Comparison of ENCODE assay signal across 28 cellular contexts in the genomic region with DNA sequence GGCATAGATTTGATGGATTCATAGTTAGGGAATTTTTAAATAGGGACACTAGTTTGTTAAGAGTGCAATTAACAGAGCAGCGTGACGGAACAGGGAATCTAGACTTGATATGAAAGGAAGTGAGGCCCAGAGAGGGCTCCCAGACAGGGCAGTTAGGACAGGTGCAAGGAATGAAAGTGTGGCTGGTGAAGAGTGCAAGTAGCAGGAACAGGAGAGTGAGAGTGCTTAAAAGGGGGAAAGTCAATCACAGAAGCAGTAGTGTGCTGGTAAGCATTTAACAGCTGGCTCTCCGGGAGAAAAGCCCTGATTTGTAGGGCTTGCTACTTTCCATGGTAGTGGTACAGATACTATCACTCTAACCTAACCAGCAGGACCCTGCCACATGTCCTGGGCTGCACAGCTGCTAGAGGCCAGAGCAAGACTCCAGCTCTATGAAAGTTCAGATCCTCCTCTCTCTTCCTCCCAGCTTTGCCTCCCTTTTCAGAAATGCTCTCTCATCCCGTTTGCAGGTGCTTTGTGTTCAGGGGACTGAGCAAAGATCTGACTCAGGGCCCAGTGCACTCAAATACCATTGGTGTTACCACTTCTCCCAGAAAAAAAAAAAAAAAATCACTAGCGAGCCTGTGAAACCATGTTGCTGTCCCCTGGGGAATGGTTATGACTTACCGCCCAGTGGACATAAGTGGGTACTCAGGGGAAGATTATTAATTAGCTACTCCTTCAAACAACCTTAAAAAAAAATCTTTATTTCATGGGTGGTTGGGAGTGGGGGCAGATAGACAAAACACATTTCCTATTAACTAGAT. TPM values are rescaled to one million over a fixed set of nuclear protein-coding genes. Genes with fewer than 3 reads are reported as not detected.
DNase-seq lines count a peak whose midpoint lies in the region; ATAC-seq, FAIRE-seq and TF ChIP-seq lines count a peak whose summit lies in the region.
"Had no signal": no experiment of that assay in that cellular context is flagged by ENCODE, and none has a peak within 500 bp of the region (broad histone marks: within the 10 kb centered on the region; RNA-seq: fewer than 3 reads in every experiment).

No MANE protein-coding gene starts in this region.

- TF ChIP-seq POLR2A in A549 (IDR thresholded peaks at IDR 0.05; ENCODE audit: low read length): no peak

- intact Hi-C loops in left lung (cut with DNase I): no loop called here
- intact Hi-C loops in mammary epithelial cell (cut with micrococcal nuclease): no loop called here

- H3K36me3 ChIP-seq in left lung (no peaks in the 10 kb centered on the region), mammary epithelial cell (ENCODE audit: insufficient read depth, low read length) (no peaks in the 10 kb centered on the region)
- H3K36me3 ChIP-seq: ascending aorta, gastroesophageal sphincter, HAP-1 had no signal

- TF ChIP-seq RAD21 in A549 (conservative IDR thresholded peaks at IDR 0.05 in 1 of 2, IDR thresholded peaks at IDR 0.05 in 1 of 2): no peak

- no peak for TF ChIP-seq EP300 in A549 (IDR thresholded peaks at IDR 0.05)

- BruUV-seq in mammary epithelial cell (replicated peaks; lab: Mats Ljungman, UMichigan): no TSS peak

- CTCF ChIA-PET in A549 (lab: Yijun Ruan, JAX): interaction anchor here (0.7 to 3.3 kb wide), 5 partner anchors 9 to 1438 kb away, joined by 3 to 12 read pairs (median 3); no protein-coding TSS in a partner anchor
- CTCF ChIA-PET in mammary epithelial cell (lab: Charles Lee; ENCODE audit: low non-redundant PET): no interaction called here

- in situ Hi-C loops in mammary epithelial cell (cut with MboI; ENCODE audit: low sequenced_read_pairs in 2 of 2): no loop called here

- POLR2A ChIA-PET in A549 (lab: Yijun Ruan, JAX): interaction anchor here (0.7 kb wide), 1 partner anchor 529 kb away, joined by 5 read pairs; no protein-coding TSS in a partner anchor

- H3K27me3 ChIP-seq in left lung: peaks cover 0 to 4% of the 10 kb centered on the region in 2 donors
- peaks cover 2% of the 10 kb centered on the region for H3K27me3 ChIP-seq in mammary epithelial cell (ENCODE audit: insufficient read depth, low read length)
- H3K27me3 ChIP-seq: ascending aorta, hepatocyte had no signal

- no peak overlapping the region for H3K4me3 ChIP-seq in A549
- no peak overlapping the region for H3K4me3 ChIP-seq in GM12865 (ENCODE audit: low read depth, low read length)
- H3K4me3 ChIP-seq in left lung: no peak overlapping the region
- H3K4me3 ChIP-seq in mammary epithelial cell (replicated peaks in 1 of 3; ENCODE audit: insufficient read depth in 1 of 3, low read depth in 2 of 3, low read length in 3 of 3): no peak overlapping the region
- H3K4me3 ChIP-seq in coronary artery: no peak overlapping the region
- H3K4me3 ChIP-seq: ascending aorta, gastroesophageal sphincter, HAP-1, hepatocyte, lung had no signal

- ATAC-seq in A549: peak; percentile 55 to 56; a peak in 4 of 6 replicates
- ATAC-seq in left lung: peak; percentile 39
- ATAC-seq: gastroesophageal sphincter; naive thymus-derived CD8-positive, alpha-beta T cell; Right ventricle myocardium inferior; stimulated activated effector memory CD8-positive, alpha-beta T cell treated with anti-CD3 and anti-CD28 coated beads, Interleukin-12 subunit alpha, Interleukin-12 subunit beta, amount 100 ng/mL, for 72 hours had no signal

- no peaks in the 10 kb centered on the region for H3K4me1 ChIP-seq in A549
- H3K4me1 ChIP-seq in left lung: no peaks in the 10 kb centered on the region
- no peaks in the 10 kb centered on the region for H3K4me1 ChIP-seq in mammary epithelial cell (ENCODE audit: insufficient read depth, low read length)
- H3K4me1 ChIP-seq: ascending aorta, gastroesophageal sphincter, HAP-1 had no signal

- WGBS in A549 (ENCODE audit: missing lambda C conversion rate): 40% methylated on average over 6 of the region's 6 CpGs
- 78% methylated on average over 6 of the region's 6 CpGs for WGBS in mammary epithelial cell (ENCODE audit: low coverage, missing lambda C conversion rate)

- H3K9ac ChIP-seq in mammary epithelial cell (ENCODE audit: insufficient read depth, low read length): no peak overlapping the region

- no peak overlapping the region for H3K4me2 ChIP-seq in A549
- H3K4me2 ChIP-seq in mammary epithelial cell (ENCODE audit: insufficient read depth, low read depth, low read length): no peak overlapping the region
- H3K4me2 ChIP-seq: hepatocyte had no signal

- dilution Hi-C loops in mammary epithelial cell (cut with HindIII; ENCODE audit: low sequenced_read_pairs): no loop called here

- H3K27ac ChIP-seq in A549: no peak overlapping the region
- H3K27ac ChIP-seq in left lung: no peak overlapping the region
- no peak overlapping the region for H3K27ac ChIP-seq in mammary epithelial cell (ENCODE audit: insufficient read depth, low read depth, low read length)
- H3K27ac ChIP-seq in coronary artery: no peak overlapping the region
- H3K27ac ChIP-seq: ascending aorta, gastroesophageal sphincter, hepatocyte had no signal

- DNase-seq in A549 (ENCODE audit: low read depth in 1 of 2, low spot score in 1 of 2): no peak
- peak; percentile 22 for DNase-seq in GM12865 (ENCODE audit: low read depth)
- DNase-seq in NCI-H524 (lab: John Stamatoyannopoulos, UW): peak; percentile 3 to 56
- DNase-seq in left lung: no peak
- DNase-seq in mammary epithelial cell: no peak
- DNase-seq in SKM-1 treated with dmso at 0.1 percent for 144 hours (lab: John Stamatoyannopoulos, UW; ENCODE audit: unreplicated experiment): no peak
- DNase-seq in ureter (ENCODE audit: low spot score): no peak
- no peak for DNase-seq in coronary artery (ENCODE audit: low spot score)
- DNase-seq: activated CD4-positive, alpha-beta T cell treated with anti-CD3 and anti-CD28 coated beads, Interleukin-2, amount 10 ng/mL, durations not matched to agents 7 days and 5 days; activated effector memory CD4-positive, alpha-beta T cell treated with anti-CD3 and anti-CD28 coated beads, Interleukin-2, amount 50 U/mL, for 16 hours; activated T-cell treated with anti-CD3 and anti-CD28 coated beads, Interleukin-2, amount 50 U/mL, for 1 hour; CD4-positive, alpha-beta memory T cell; effector CD8-positive, alpha-beta T cell; Karpas-422; naive thymus-derived CD8-positive, alpha-beta T cell; NCI-H1694; NCI-H2171; NCI-H510A; stimulated activated CD4-positive, alpha-beta T cell treated with anti-CD3 and anti-CD28 coated beads, Interleukin-15, amount 100 ng/mL, for 24 hours had no signal

- no peak overlapping the region for H2AFZ ChIP-seq in mammary epithelial cell (ENCODE audit: low read depth, low read length)
- H2AFZ ChIP-seq: hepatocyte had no signal

- H3K9me3 ChIP-seq in A549 (no peaks in the 10 kb centered on the region), left lung (no peaks in the 10 kb centered on the region), mammary epithelial cell (replicated peaks; ENCODE audit: insufficient read depth, low read length) (no peaks in the 10 kb centered on the region)
- H3K9me3 ChIP-seq: ascending aorta, HAP-1 had no signal

- FAIRE-seq in A549 (lab: Jason Lieb, UNC): no peak
- FAIRE-seq: colon, GM12892 had no signal

- no peaks in the 10 kb centered on the region for H4K20me1 ChIP-seq in mammary epithelial cell (ENCODE audit: insufficient read depth, low read length)

- no peaks in the 10 kb centered on the region for H3K79me2 ChIP-seq in mammary epithelial cell (ENCODE audit: insufficient read depth, low read length)
- H3K79me2 ChIP-seq: hepatocyte had no signal

- no peak for TF ChIP-seq CTCF in A549 (IDR thresholded peaks at IDR 0.05)
- no peak for TF ChIP-seq CTCF in GM12865 (IDR thresholded peaks at IDR 0.05; ENCODE audit: insufficient read depth, low read depth, low read length, missing control alignments)
- no peak for TF ChIP-seq CTCF in left lung (IDR thresholded peaks at IDR 0.05)
- no peak for TF ChIP-seq CTCF in mammary epithelial cell (conservative IDR thresholded peaks at IDR 0.05 in 1 of 2, IDR thresholded peaks at IDR 0.05 in 1 of 2; ENCODE audit: extremely low read depth in 1 of 2, insufficient read depth in 1 of 2, low read depth in 1 of 2, low read length in 2 of 2)
- TF ChIP-seq CTCF in coronary artery (IDR thresholded peaks at IDR 0.05): no peak

TF ChIP-seq in A549, 52 proteins besides CTCF, POLR2A, EP300 and RAD21:
- TF ChIP-seq CBX8 (IDR thresholded peaks at IDR 0.05) (no peak), CEBPB (IDR thresholded peaks at IDR 0.05) (no peak), RFX5 (IDR thresholded peaks at IDR 0.05) (no peak), JUN (IDR thresholded peaks at IDR 0.05) (no peak), ZSCAN20 (CRISPR knock-in tag; IDR thresholded peaks at IDR 0.05) (no peak)

RNA-seq across cellular contexts. Expression of a gene that starts 18.1 kb away (rescaled TPM):
- polyA plus RNA-seq in A549 (2011; rRNA removed): 40.6 and 41.7 TPM in 2 replicates
- polyA plus RNA-seq in A549 (2012; cell fraction: cytosol; rRNA removed): 10.5 and 13.5 TPM in 2 replicates
- 8.3 and 9.6 TPM in 2 replicates for polyA plus RNA-seq in A549 (2012; cell fraction: nucleus; rRNA removed)
- 15.1 to 15.2 TPM (median 15.2 TPM) in 3 replicates for polyA plus RNA-seq in A549 (2017; fragmentation: RNase III; extraction: RNeasy Plus Mini Kit Qiagen cat#74134 plus additional on column Dnase treatment)
- polyA minus RNA-seq in A549 (2011; rRNA and poly(A)+ RNA removed): 8.0 and 8.4 TPM in 2 replicates
- 10 to 100 TPM; 10.4 to 14.3 TPM for total RNA-seq in left lung
- total RNA-seq in mammary epithelial cell: 10 to 100 TPM; 12.5 to 16.7 TPM
- 6.0 TPM for polyA plus RNA-seq in mammary epithelial cell
- polyA minus RNA-seq in mammary epithelial cell: 0.67 TPM
- total RNA-seq in ureter: 23.8 TPM

Comparison
In these comparisons a context has a peak if more than half of its experiments do, and no peak if none do; other contexts are left out.
1. DNase-seq: peak in GM12865 (single experiment) and NCI-H524 (2 of 2); none in A549 (0 of 2), left lung (0 of 2), mammary epithelial cell (single experiment), SKM-1 treated with dmso at 0.1 percent for 144 hours (single experiment), ureter (single experiment) and coronary artery (single experiment).